ENCODE assay signal across 11 cellular contexts in genomic region chr1:229186373-229187056, GRCh38.
DNase-seq lines count a peak whose midpoint lies in the region; ATAC-seq and TF ChIP-seq lines count a peak whose summit lies in the region.
"Had no signal": no experiment of that assay in that cellular context is flagged by ENCODE, and none has a peak within 500 bp of the region (broad histone marks: within the 10 kb centered on the region; RNA-seq: fewer than 3 reads in every experiment).

No MANE protein-coding gene starts in this region.

- H3K4me3 Mint-ChIP-seq in activated T-cell treated with anti-CD3 and anti-CD28 coated beads, Interleukin-2, amount 50 U/mL, for 4 hours, result no peak overlapping the region

- no peak for TF ChIP-seq POLR2A in Peyer's patch (IDR thresholded peaks at IDR 0.05)

- dilution Hi-C loops in mammary epithelial cell (cut with HindIII; ENCODE audit: low sequenced_read_pairs), result no loop called here

- H3K9me3 ChIP-seq in mammary epithelial cell (replicated peaks; ENCODE audit: insufficient read depth, low read length), result no peaks in the 10 kb centered on the region
- H3K9me3 ChIP-seq in Peyer's patch, result no peaks in the 10 kb centered on the region
- H3K9me3 ChIP-seq: ascending aorta had no signal

- H3K27me3 Mint-ChIP-seq in activated T-cell treated with anti-CD3 and anti-CD28 coated beads, Interleukin-2, amount 50 U/mL, for 4 hours (ENCODE audit: low read depth), result no peaks in the 10 kb centered on the region

- no peaks in the 10 kb centered on the region for H4K20me1 ChIP-seq in mammary epithelial cell (ENCODE audit: insufficient read depth, low read length)

- in situ Hi-C loops in GM13977 (cut with MboI; ENCODE audit: low pct_unique_long_range_greater_than_20kb, low sequenced_read_pairs, unreplicated experiment), result no loop called here
- in situ Hi-C loops in mammary epithelial cell (cut with MboI; ENCODE audit: low sequenced_read_pairs in 2 of 2), result no loop called here

- no peaks in the 10 kb centered on the region for H3K9me3 Mint-ChIP-seq in activated T-cell treated with anti-CD3 and anti-CD28 coated beads, Interleukin-2, amount 50 U/mL, for 4 hours

- H3K79me2 ChIP-seq in mammary epithelial cell (ENCODE audit: insufficient read depth, low read length), result no peaks in the 10 kb centered on the region

- peaks cover 8% of the 10 kb centered on the region for H3K4me1 Mint-ChIP-seq in activated T-cell treated with anti-CD3 and anti-CD28 coated beads, Interleukin-2, amount 50 U/mL, for 4 hours (ENCODE audit: low read depth)

- H3K4me1 ChIP-seq in mammary epithelial cell (ENCODE audit: insufficient read depth, low read length) (peaks cover 11% of the 10 kb centered on the region), Peyer's patch (no peaks in the 10 kb centered on the region)
- H3K4me1 ChIP-seq: ascending aorta had no signal

- H3K9ac ChIP-seq in mammary epithelial cell (ENCODE audit: insufficient read depth, low read length), result no peak overlapping the region

- H3K4me3 ChIP-seq in mammary epithelial cell (replicated peaks in 1 of 3; ENCODE audit: insufficient read depth in 1 of 3, low read depth in 2 of 3, low read length in 3 of 3) (no peak overlapping the region), Peyer's patch (no peak overlapping the region)
- H3K4me3 ChIP-seq: ascending aorta had no signal

- BruUV-seq in mammary epithelial cell (replicated peaks; lab: Mats Ljungman, UMichigan), result no TSS peak

- 98% methylated on average over 9 of the region's 9 CpGs for WGBS in mammary epithelial cell (ENCODE audit: low coverage, missing lambda C conversion rate)

- CTCF ChIA-PET in mammary epithelial cell (lab: Charles Lee; ENCODE audit: low non-redundant PET), result no interaction called here

- peak; percentile 96 for ATAC-seq in GM19351 (IDR thresholded peaks at IDR 0.05; ENCODE audit: unreplicated experiment)
- ATAC-seq in HG03025 (IDR thresholded peaks at IDR 0.05; ENCODE audit: low FRiP score, unreplicated experiment), result peak; percentile 84
- ATAC-seq in activated T-cell treated with anti-CD3 and anti-CD28 coated beads, Interleukin-2, amount 50 U/mL, for 4 hours, result peak; percentile 93 to 96

- H3K36me3 Mint-ChIP-seq in activated T-cell treated with anti-CD3 and anti-CD28 coated beads, Interleukin-2, amount 50 U/mL, for 4 hours (ENCODE audit: insufficient read depth), result no peaks in the 10 kb centered on the region

- H3K27me3 ChIP-seq in mammary epithelial cell (ENCODE audit: insufficient read depth, low read length) (no peaks in the 10 kb centered on the region), Peyer's patch (no peaks in the 10 kb centered on the region)
- H3K27me3 ChIP-seq: ascending aorta had no signal

- H3K27ac ChIP-seq in mammary epithelial cell (ENCODE audit: insufficient read depth, low read depth, low read length) (no peak overlapping the region), Peyer's patch (no peak overlapping the region)
- H3K27ac ChIP-seq: ascending aorta had no signal

- no peak overlapping the region for H3K4me2 ChIP-seq in mammary epithelial cell (ENCODE audit: insufficient read depth, low read depth, low read length)

- no peak overlapping the region for H2AFZ ChIP-seq in mammary epithelial cell (ENCODE audit: low read depth, low read length)

- DNase-seq in GM13977 (ENCODE audit: low spot score) (peak; percentile 75), NCI-H774 (lab: John Stamatoyannopoulos, UW) (no peak), mammary epithelial cell (no peak), Peyer's patch (no peak), epidermal melanocyte (ENCODE audit: insufficient read length, low spot score) (no peak)
- DNase-seq in activated T-cell treated with anti-CD3 and anti-CD28 coated beads, Interleukin-2, amount 50 U/mL, for 4 hours, result no peak
- DNase-seq: HCEC 1CT, NCI-H1694 treated with DMSO at 0.1 percent for 48 hours had no signal

- intact Hi-C loops in mammary epithelial cell (cut with micrococcal nuclease), result no loop called here

- H3K36me3 ChIP-seq in mammary epithelial cell (ENCODE audit: insufficient read depth, low read length), result no peaks in the 10 kb centered on the region
- H3K36me3 ChIP-seq in Peyer's patch, result no peaks in the 10 kb centered on the region
- H3K36me3 ChIP-seq: ascending aorta had no signal

- TF ChIP-seq CTCF in GM13977 (IDR thresholded peaks at IDR 0.05; ENCODE audit: extremely low read depth, insufficient read depth, missing control alignments), result no peak
- TF ChIP-seq CTCF in mammary epithelial cell (conservative IDR thresholded peaks at IDR 0.05 in 1 of 2, IDR thresholded peaks at IDR 0.05 in 1 of 2; ENCODE audit: extremely low read depth in 1 of 2, insufficient read depth in 1 of 2, low read depth in 1 of 2, low read length in 2 of 2), result no peak
- TF ChIP-seq CTCF in Peyer's patch (IDR thresholded peaks at IDR 0.05), result no peak
